In genomic region chr7:41122256-41122987, GRCh38 we compare ENCODE assay signal across 28 cellular contexts.
DNase-seq lines count a peak whose midpoint lies in the region; FAIRE-seq and TF ChIP-seq lines count a peak whose summit lies in the region.
"Had no signal": no experiment of that assay in that cellular context is flagged by ENCODE, and none has a peak within 500 bp of the region (broad histone marks: within the 10 kb centered on the region; RNA-seq: fewer than 3 reads in every experiment).

No MANE protein-coding gene starts in this region.

- no peaks in the 10 kb centered on the region for H3K36me3 ChIP-seq in astrocyte (ENCODE audit: insufficient read depth, low read length)
- no peaks in the 10 kb centered on the region for H3K36me3 ChIP-seq in WERI-Rb-1
- H3K36me3 ChIP-seq: tibial artery had no signal

- H3K27ac Mint-ChIP-seq in astrocyte (ENCODE audit: unreplicated experiment): no peak overlapping the region
- H3K27ac Mint-ChIP-seq in mesothelial cell of epicardium: peak overlapping the region; percentile 2
- H3K27ac Mint-ChIP-seq: activated naive CD4-positive, alpha-beta T cell treated with anti-CD3 and anti-CD28 coated beads, Interleukin-2, amount 50 U/mL, for 24 hours; T-helper 2 cell treated with Interferon-gamma antibody and Interleukin-4, amounts not matched to agents 5 μg/mL and 100 μg/mL, for 36 hours had no signal

- no peak overlapping the region for H2AFZ ChIP-seq in astrocyte (ENCODE audit: low read depth, low read length)
- H2AFZ ChIP-seq: GM23248 had no signal

- H3K36me3 Mint-ChIP-seq in astrocyte (ENCODE audit: low read depth, unreplicated experiment) (no peaks in the 10 kb centered on the region), mesothelial cell of epicardium (peaks cover 8% of the 10 kb centered on the region)
- H3K36me3 Mint-ChIP-seq: activated naive CD4-positive, alpha-beta T cell treated with anti-CD3 and anti-CD28 coated beads, Interleukin-2, amount 50 U/mL, for 24 hours; naive thymus-derived CD4-positive, alpha-beta T cell had no signal

- H3K4me3 ChIP-seq in astrocyte (ENCODE audit: insufficient read depth, low read depth, low read length) (no peak overlapping the region), WERI-Rb-1 (ENCODE audit: low read depth, low read length) (no peak overlapping the region)
- H3K4me3 ChIP-seq: GM23248, tibial artery had no signal

- H3K9me3 Mint-ChIP-seq in astrocyte (ENCODE audit: unreplicated experiment) (no peaks in the 10 kb centered on the region), mesothelial cell of epicardium (peaks cover 10% of the 10 kb centered on the region)
- H3K9me3 Mint-ChIP-seq: activated naive CD4-positive, alpha-beta T cell treated with anti-CD3 and anti-CD28 coated beads, Interleukin-2, amount 50 U/mL, for 24 hours had no signal

- H3K4me1 Mint-ChIP-seq in astrocyte (ENCODE audit: low read depth, unreplicated experiment) (peaks cover 2% of the 10 kb centered on the region), mesothelial cell of epicardium (peaks cover 19% of the 10 kb centered on the region)
- H3K4me1 Mint-ChIP-seq: activated naive CD4-positive, alpha-beta T cell treated with anti-CD3 and anti-CD28 coated beads, Interleukin-2, amount 50 U/mL, for 24 hours; naive thymus-derived CD4-positive, alpha-beta T cell had no signal

- no peak overlapping the region for H3K9ac ChIP-seq in astrocyte (ENCODE audit: low read length)
- H3K9ac ChIP-seq: GM23248 had no signal

- H3K27ac ChIP-seq in astrocyte (ENCODE audit: low read depth, low read length): no peak overlapping the region
- H3K27ac ChIP-seq in WERI-Rb-1: no peak overlapping the region
- H3K27ac ChIP-seq: GM23248, tibial artery had no signal

- H3K27me3 Mint-ChIP-seq in astrocyte (ENCODE audit: low read depth, unreplicated experiment): no peaks in the 10 kb centered on the region
- no peaks in the 10 kb centered on the region for H3K27me3 Mint-ChIP-seq in mesothelial cell of epicardium (ENCODE audit: low read depth)
- H3K27me3 Mint-ChIP-seq: activated naive CD4-positive, alpha-beta T cell treated with anti-CD3 and anti-CD28 coated beads, Interleukin-2, amount 50 U/mL, for 24 hours; naive thymus-derived CD4-positive, alpha-beta T cell had no signal

- TF ChIP-seq CTCF in astrocyte (IDR thresholded peaks at IDR 0.05; ENCODE audit: insufficient read depth, low read depth, low read length) (no peak), mesothelial cell of epicardium (IDR thresholded peaks at IDR 0.05; ENCODE audit: unreplicated experiment) (no peak), WERI-Rb-1 (IDR thresholded peaks at IDR 0.05; ENCODE audit: low read depth, low read length) (no peak)

- no peaks in the 10 kb centered on the region for H3K79me2 ChIP-seq in astrocyte (ENCODE audit: insufficient read depth, low read length)

- H3K9me3 ChIP-seq in astrocyte (ENCODE audit: insufficient read depth, low read depth, low read length) (no peaks in the 10 kb centered on the region), WERI-Rb-1 (ENCODE audit: severe bottlenecking) (no peaks in the 10 kb centered on the region)
- H3K9me3 ChIP-seq: tibial artery had no signal

- FAIRE-seq in GM12892 (lab: Jason Lieb, UNC) (peak; percentile 48), astrocyte (lab: Jason Lieb, UNC) (no peak)
- FAIRE-seq: bronchial epithelial cell, endothelial cell of umbilical vein, G401.6 had no signal

- H3K27me3 ChIP-seq in astrocyte (ENCODE audit: insufficient read depth, low read length) (no peaks in the 10 kb centered on the region), WERI-Rb-1 (ENCODE audit: insufficient read depth, low read depth, severe bottlenecking) (peaks cover 8% of the 10 kb centered on the region)
- H3K27me3 ChIP-seq: tibial artery had no signal

- H3K4me1 ChIP-seq in astrocyte (ENCODE audit: insufficient read depth, low read length): no peaks in the 10 kb centered on the region

- no peak for DNase-seq in GM12892 (ENCODE audit: insufficient read length)
- peak; percentile 32 to 69 for DNase-seq in NOMO-1 (lab: John Stamatoyannopoulos, UW; ENCODE audit: unreplicated experiment in 2 of 2)
- DNase-seq in astrocyte (ENCODE audit: low read depth): peak; percentile 62
- DNase-seq in mesothelial cell of epicardium (ENCODE audit: low spot score in 2 of 2, unreplicated experiment in 2 of 2): no peak
- DNase-seq in WERI-Rb-1: no peak
- DNase-seq in stimulated activated CD8-positive, alpha-beta memory T cell treated with anti-CD3 and anti-CD28 coated beads, Interleukin-4, amount 100 ng/mL, for 48 hours: no peak
- no peak for DNase-seq in activated CD8-positive, alpha-beta memory T cell treated with anti-CD3 and anti-CD28 coated beads, Interleukin-2, amount 50 U/mL, for 48 hours
- DNase-seq: ACHN; activated CD4-positive, alpha-beta T cell treated with anti-CD3 and anti-CD28 coated beads for 48 hours; activated T-cell treated with anti-CD3 and anti-CD28 coated beads for 4 hours; amygdala; COR-L47; DMS53; glutamatergic neuron; GM23248; naive thymus-derived CD4-positive, alpha-beta T cell; NCI-H1105; NCI-H187; NCI-H2171; NCI-H510A; nucleus accumbens; stimulated activated CD4-positive, alpha-beta T cell treated with anti-CD3 and anti-CD28 coated beads, Interleukin-4, amount 100 ng/mL, for 24 hours; tibial artery had no signal

- no peak overlapping the region for H3K4me3 Mint-ChIP-seq in astrocyte (ENCODE audit: unreplicated experiment)
- no peak overlapping the region for H3K4me3 Mint-ChIP-seq in mesothelial cell of epicardium
- H3K4me3 Mint-ChIP-seq: activated naive CD4-positive, alpha-beta T cell treated with anti-CD3 and anti-CD28 coated beads, Interleukin-2, amount 50 U/mL, for 24 hours; naive thymus-derived CD4-positive, alpha-beta T cell; T-helper 2 cell treated with Interferon-gamma antibody and Interleukin-4, amounts not matched to agents 5 μg/mL and 100 μg/mL, for 36 hours had no signal

- no peaks in the 10 kb centered on the region for H4K20me1 ChIP-seq in astrocyte (ENCODE audit: insufficient read depth, low read length)

- H3K4me2 ChIP-seq in astrocyte (ENCODE audit: low read length): no peak overlapping the region

- no peak for TF ChIP-seq POLR2A in GM12892 (IDR thresholded peaks at IDR 0.05; ENCODE audit: low read depth, low read length)

Comparison
In these comparisons a context has a peak if more than half of its experiments do, and no peak if none do; other contexts are left out.
1. DNase-seq: peak in NOMO-1 (2 of 2) and astrocyte (single experiment); none in GM12892 (single experiment), mesothelial cell of epicardium (0 of 2), WERI-Rb-1 (single experiment), stimulated activated CD8-positive, alpha-beta memory T cell treated with anti-CD3 and anti-CD28 coated beads, Interleukin-4, amount 100 ng/mL, for 48 hours (single experiment) and activated CD8-positive, alpha-beta memory T cell treated with anti-CD3 and anti-CD28 coated beads, Interleukin-2, amount 50 U/mL, for 48 hours (single experiment).